1 cellular context compared by ENCODE assay signal in genomic region chr14:22489247-22489551, GRCh38.
TF ChIP-seq lines count a peak whose summit lies in the region.

No MANE protein-coding gene starts in this region.

TF ChIP-seq in GM23338, 12 proteins besides CTCF, POLR2A, EP300 and RAD21:
- no peak for TF ChIP-seq ZNF462 (CRISPR knock-in tag; IDR thresholded peaks at IDR 0.05)
